1 cellular context compared by ENCODE assay signal in the genomic region with DNA sequence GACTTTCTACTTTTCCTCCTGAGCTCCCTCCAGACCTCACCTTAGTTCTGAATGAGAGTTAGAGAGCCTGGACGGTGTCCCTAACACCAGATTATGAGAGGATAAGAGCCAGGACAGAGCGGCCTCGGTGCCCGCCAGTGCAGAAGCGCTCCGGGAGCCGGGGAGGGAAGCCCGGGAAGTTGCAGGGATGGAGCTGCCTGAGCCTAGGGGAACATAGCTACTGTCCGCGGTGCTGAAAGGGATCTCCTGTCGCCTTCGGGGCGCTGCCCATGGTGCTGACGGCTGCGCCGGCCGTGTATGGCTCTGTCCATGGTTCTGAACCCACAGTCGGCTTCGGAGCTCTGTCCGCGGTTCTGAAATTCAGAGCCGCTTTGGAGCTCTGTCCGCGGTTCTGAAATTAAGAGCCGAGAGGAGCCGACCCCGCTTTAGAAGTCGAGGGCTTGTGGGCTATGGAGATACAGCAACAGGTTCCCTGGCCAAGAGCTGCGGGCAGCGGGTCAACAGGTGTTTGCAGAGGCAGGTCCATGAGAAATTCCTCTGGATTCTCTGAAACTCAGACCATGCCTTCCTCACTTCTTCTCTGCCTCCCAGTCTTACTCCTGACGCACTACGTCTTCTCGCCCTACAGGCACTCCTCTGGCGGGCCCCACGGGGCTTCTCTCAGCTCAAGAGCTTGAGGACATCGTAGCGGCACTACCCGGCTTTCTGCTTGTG.
A peak's percentile ranks its signal among the peaks of the same experiment; 100 is the strongest.
TF ChIP-seq lines count a peak whose summit lies in the region.

No MANE protein-coding gene starts in this region.

TF ChIP-seq in SK-N-SH, 30 proteins besides CTCF, POLR2A, EP300 and RAD21 (continued from another document):
- peak; percentile 96 for TF ChIP-seq RCOR1 (IDR thresholded peaks at IDR 0.05; ENCODE audit: low read length)
- TF ChIP-seq FOXJ3 (CRISPR knock-in tag; IDR thresholded peaks at IDR 0.05) = no peak
- no peak for TF ChIP-seq RXRA (IDR thresholded peaks at IDR 0.05; ENCODE audit: borderline replicate concordance, low read depth)
- TF ChIP-seq, protein P1, sequence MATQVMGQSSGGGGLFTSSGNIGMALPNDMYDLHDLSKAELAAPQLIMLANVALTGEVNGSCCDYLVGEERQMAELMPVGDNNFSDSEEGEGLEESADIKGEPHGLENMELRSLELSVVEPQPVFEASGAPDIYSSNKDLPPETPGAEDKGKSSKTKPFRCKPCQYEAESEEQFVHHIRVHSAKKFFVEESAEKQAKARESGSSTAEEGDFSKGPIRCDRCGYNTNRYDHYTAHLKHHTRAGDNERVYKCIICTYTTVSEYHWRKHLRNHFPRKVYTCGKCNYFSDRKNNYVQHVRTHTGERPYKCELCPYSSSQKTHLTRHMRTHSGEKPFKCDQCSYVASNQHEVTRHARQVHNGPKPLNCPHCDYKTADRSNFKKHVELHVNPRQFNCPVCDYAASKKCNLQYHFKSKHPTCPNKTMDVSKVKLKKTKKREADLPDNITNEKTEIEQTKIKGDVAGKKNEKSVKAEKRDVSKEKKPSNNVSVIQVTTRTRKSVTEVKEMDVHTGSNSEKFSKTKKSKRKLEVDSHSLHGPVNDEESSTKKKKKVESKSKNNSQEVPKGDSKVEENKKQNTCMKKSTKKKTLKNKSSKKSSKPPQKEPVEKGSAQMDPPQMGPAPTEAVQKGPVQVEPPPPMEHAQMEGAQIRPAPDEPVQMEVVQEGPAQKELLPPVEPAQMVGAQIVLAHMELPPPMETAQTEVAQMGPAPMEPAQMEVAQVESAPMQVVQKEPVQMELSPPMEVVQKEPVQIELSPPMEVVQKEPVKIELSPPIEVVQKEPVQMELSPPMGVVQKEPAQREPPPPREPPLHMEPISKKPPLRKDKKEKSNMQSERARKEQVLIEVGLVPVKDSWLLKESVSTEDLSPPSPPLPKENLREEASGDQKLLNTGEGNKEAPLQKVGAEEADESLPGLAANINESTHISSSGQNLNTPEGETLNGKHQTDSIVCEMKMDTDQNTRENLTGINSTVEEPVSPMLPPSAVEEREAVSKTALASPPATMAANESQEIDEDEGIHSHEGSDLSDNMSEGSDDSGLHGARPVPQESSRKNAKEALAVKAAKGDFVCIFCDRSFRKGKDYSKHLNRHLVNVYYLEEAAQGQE (IDR thresholded peaks at IDR 0.05; ENCODE audit: low read depth, low read length) = peak; percentile 99
- no peak for TF ChIP-seq JUND (IDR thresholded peaks at IDR 0.05)
- TF ChIP-seq, protein P2, sequence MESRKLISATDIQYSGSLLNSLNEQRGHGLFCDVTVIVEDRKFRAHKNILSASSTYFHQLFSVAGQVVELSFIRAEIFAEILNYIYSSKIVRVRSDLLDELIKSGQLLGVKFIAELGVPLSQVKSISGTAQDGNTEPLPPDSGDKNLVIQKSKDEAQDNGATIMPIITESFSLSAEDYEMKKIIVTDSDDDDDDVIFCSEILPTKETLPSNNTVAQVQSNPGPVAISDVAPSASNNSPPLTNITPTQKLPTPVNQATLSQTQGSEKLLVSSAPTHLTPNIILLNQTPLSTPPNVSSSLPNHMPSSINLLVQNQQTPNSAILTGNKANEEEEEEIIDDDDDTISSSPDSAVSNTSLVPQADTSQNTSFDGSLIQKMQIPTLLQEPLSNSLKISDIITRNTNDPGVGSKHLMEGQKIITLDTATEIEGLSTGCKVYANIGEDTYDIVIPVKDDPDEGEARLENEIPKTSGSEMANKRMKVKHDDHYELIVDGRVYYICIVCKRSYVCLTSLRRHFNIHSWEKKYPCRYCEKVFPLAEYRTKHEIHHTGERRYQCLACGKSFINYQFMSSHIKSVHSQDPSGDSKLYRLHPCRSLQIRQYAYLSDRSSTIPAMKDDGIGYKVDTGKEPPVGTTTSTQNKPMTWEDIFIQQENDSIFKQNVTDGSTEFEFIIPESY (IDR thresholded peaks at IDR 0.05; ENCODE audit: borderline replicate concordance, low read depth) = no peak
- peak; percentile 48; the same call in 1 of the 2 replicates for TF ChIP-seq POLR2AphosphoS5 (IDR thresholded peaks at IDR 0.05; ENCODE audit: low read depth, low read length)
- TF ChIP-seq NRF1 (IDR thresholded peaks at IDR 0.05; ENCODE audit: low read depth, low read length) = no peak
- TF ChIP-seq FOXM1 (IDR thresholded peaks at IDR 0.05; ENCODE audit: low read depth) = no peak
- no peak for TF ChIP-seq MXI1 (IDR thresholded peaks at IDR 0.05; ENCODE audit: low read depth, low read length)
